In genomic region chr11:8317164-8317563, GRCh38 we compare ENCODE assay signal across 14 cellular contexts. TPM values are rescaled to one million over a fixed set of nuclear protein-coding genes. Genes with fewer than 3 reads are reported as not detected.
"Had no signal": no experiment of that assay in that cellular context is flagged by ENCODE, and none has a peak within 500 bp of the region (broad histone marks: within the 10 kb centered on the region; RNA-seq: fewer than 3 reads in every experiment).

No MANE protein-coding gene starts in this region.

- H3K27me3 ChIP-seq: vagina had no signal

- H3K9me3 ChIP-seq: lower lobe of right lung, tibial artery, vagina had no signal

- H3K36me3 ChIP-seq: lower lobe of right lung, tibial artery, vagina had no signal

- ATAC-seq: effector memory CD8-positive, alpha-beta T cell; lower lobe of right lung; naive thymus-derived CD4-positive, alpha-beta T cell; WTC11 had no signal

- H3K4me3 ChIP-seq: lower lobe of right lung, smooth muscle cell, tibial artery, vagina had no signal

- DNase-seq: activated CD4-positive, alpha-beta T cell treated with anti-CD3 and anti-CD28 coated beads for 48 hours; activated naive CD4-positive, alpha-beta T cell treated with anti-CD3 and anti-CD28 coated beads for 36 hours; effector memory CD8-positive, alpha-beta T cell; glutamatergic neuron; lower lobe of right lung; naive thymus-derived CD4-positive, alpha-beta T cell; retina had no signal

- H3K27ac ChIP-seq: lower lobe of right lung, parathyroid adenoma, tibial artery, vagina had no signal

- H3K4me1 ChIP-seq: lower lobe of right lung, parathyroid adenoma, tibial artery had no signal

RNA-seq across cellular contexts. Expression of gene LMO1, which starts 53.5 kb away (rescaled TPM):
- total RNA-seq: activated naive CD4-positive, alpha-beta T cell treated with anti-CD3 and anti-CD28 coated beads for 36 hours; activated T-helper 1 cell treated with anti-CD3 and anti-CD28 coated beads, Interleukin-12 subunit alpha, Interleukin-12 subunit beta, Interleukin-2, Interleukin-4 antibody, amounts not matched to agents 30 ng/mL and 10 ng/mL and 1 ng/mL, durations not matched to agents 14 hours and 24 hours and 36 hours; epithelial cell of proximal tubule; lower lobe of right lung; naive thymus-derived CD4-positive, alpha-beta T cell; vagina had no signal
- polyA plus RNA-seq: naive thymus-derived CD4-positive, alpha-beta T cell had no signal
